ENCODE assay signal across 9 cellular contexts in the genomic region with DNA sequence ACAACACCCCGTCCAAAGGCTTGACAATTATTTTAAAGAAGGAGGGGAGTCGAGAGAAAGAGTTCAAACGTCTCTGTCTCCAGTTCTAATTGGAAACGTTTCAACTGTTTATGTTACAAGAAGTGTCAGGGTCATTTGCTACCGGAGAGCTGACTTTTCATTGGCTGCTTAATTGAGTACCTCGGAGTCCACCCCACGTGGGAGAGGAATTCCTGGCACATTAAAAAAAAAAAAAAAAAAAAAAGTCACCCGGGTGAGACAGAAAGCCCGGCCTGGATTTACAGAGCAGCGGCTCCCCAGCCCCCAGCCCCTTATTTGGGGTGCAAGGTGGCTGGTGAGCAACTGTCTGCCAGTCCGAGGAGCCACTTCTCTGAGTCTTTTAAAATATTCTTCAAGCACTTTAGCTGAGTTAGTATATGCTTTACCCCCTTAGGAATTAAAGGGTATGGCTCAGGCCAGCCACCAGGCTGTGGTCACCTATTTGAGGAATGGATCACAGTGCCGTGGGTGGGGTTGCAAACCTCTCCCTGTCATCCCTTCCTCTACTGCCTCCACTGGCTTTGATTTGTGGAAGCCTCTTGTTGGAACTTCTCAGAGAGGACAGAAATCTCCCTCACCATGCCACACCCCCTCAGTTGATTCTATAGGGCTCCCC. TPM values are rescaled to one million over a fixed set of nuclear protein-coding genes. Genes with fewer than 3 reads are reported as not detected.
A peak's percentile ranks its signal among the peaks of the same experiment; 100 is the strongest.
DNase-seq lines count a peak whose midpoint lies in the region; ATAC-seq, FAIRE-seq and TF ChIP-seq lines count a peak whose summit lies in the region.
"Had no signal": no experiment of that assay in that cellular context is flagged by ENCODE, and none has a peak within 500 bp of the region (broad histone marks: within the 10 kb centered on the region; RNA-seq: fewer than 3 reads in every experiment).

No MANE protein-coding gene starts in this region.

- FAIRE-seq in K562 (lab: Jason Lieb, UNC) = peak; percentile 92

- TF ChIP-seq CTCF in K562 (IDR thresholded peaks at IDR 0.05 in 2 of 3, conservative IDR thresholded peaks at IDR 0.05 in 1 of 3; ENCODE audit: insufficient read depth in 2 of 3, low read depth in 1 of 3, low read length in 3 of 3) (no peak), kidney epithelial cell (IDR thresholded peaks at IDR 0.05; ENCODE audit: insufficient read depth, low read length, poor library complexity, severe bottlenecking) (no peak), uterus (IDR thresholded peaks at IDR 0.05) (peak in 1 of 4 experiments; percentile 17)

- peak overlapping the region in 1 of 2 experiments; percentile 13; a peak in 2 of 4 replicates for H3K9ac ChIP-seq in K562 (ENCODE audit: insufficient read depth in 1 of 2, low read depth in 2 of 2, low read length in 2 of 2)
- H3K9ac ChIP-seq: BLaER1 had no signal

- no peaks in the 10 kb centered on the region for H3K9me1 ChIP-seq in K562 (ENCODE audit: control insufficient read depth, insufficient read depth, low read length)

- H3K27ac ChIP-seq in K562 (ENCODE audit: extremely low read depth, low read depth, low read length) = peak overlapping the region; percentile 83; the same call in 2 of the 3 replicates
- peak overlapping the region; percentile 33 to 58 for H3K27ac ChIP-seq in uterus
- H3K27ac ChIP-seq: BLaER1 had no signal

- no peaks in the 10 kb centered on the region for H4K20me1 ChIP-seq in K562 (replicated peaks; ENCODE audit: control insufficient read depth, insufficient read depth, low read length)

- H3K27me3 ChIP-seq in K562 (ENCODE audit: control insufficient read depth in 2 of 2, insufficient read depth in 2 of 2, low read length in 2 of 2) (no peaks in the 10 kb centered on the region), kidney epithelial cell (ENCODE audit: control insufficient read depth, insufficient read depth, low read length) (peaks cover 12% of the 10 kb centered on the region), uterus (no peaks in the 10 kb centered on the region)

- DNase-seq in Right ventricle myocardium superior = no peak
- no peak for DNase-seq in Right ventricle myocardium inferior (ENCODE audit: missing footprints)
- peak; percentile 70 for DNase-seq in NCI-H460 (ENCODE audit: extremely low read depth, low read depth)
- DNase-seq in K562 (ENCODE audit: extremely low read depth in 1 of 4, low spot score in 3 of 4) = peak; percentile 69 to 90 (median 82)
- peak; percentile 67 for DNase-seq in kidney epithelial cell (ENCODE audit: low read depth)
- peak; percentile 53 to 76 for DNase-seq in uterus
- DNase-seq in middle frontal gyrus (ENCODE audit: extremely low spot score, low spot score) = no peak

- no peak for TF ChIP-seq RAD21 in K562 (CRISPR knock-in tag; conservative IDR thresholded peaks at IDR 0.05 in 1 of 2, IDR thresholded peaks at IDR 0.05 in 1 of 2)

- under 1% methylated on average over 10 of the region's 12 CpGs for WGBS in K562 (ENCODE audit: insufficient coverage, low coverage, missing lambda C conversion rate)

- peak overlapping the region; percentile 91; the same call in 1 of the 2 replicates for H2AFZ ChIP-seq in K562 (ENCODE audit: low read depth, low read length)

- ATAC-seq in Right ventricle myocardium superior (ENCODE audit: poor library complexity) (peak; percentile 14), Right ventricle myocardium inferior (no peak), K562 (peak; percentile 10), HG03039 (IDR thresholded peaks at IDR 0.05; ENCODE audit: unreplicated experiment) (no peak)

- H3K79me2 ChIP-seq in K562 (ENCODE audit: control insufficient read depth, insufficient read depth, low read length) = peaks cover 17% of the 10 kb centered on the region

- H3K36me3 ChIP-seq in K562 (ENCODE audit: control insufficient read depth, insufficient read depth, low read length) (no peaks in the 10 kb centered on the region), kidney epithelial cell (ENCODE audit: control insufficient read depth, insufficient read depth, low read length) (no peaks in the 10 kb centered on the region), uterus (no peaks in the 10 kb centered on the region)
- H3K36me3 ChIP-seq: BLaER1 had no signal

- POLR2A ChIA-PET in K562 (lab: Yijun Ruan, JAX) = interaction anchor here (0.6 to 3.0 kb wide), 4 partner anchors 9 to 699 kb away, joined by 3 to 30 read pairs (median 3); no protein-coding TSS in a partner anchor

- H3K4me2 ChIP-seq in K562 (ENCODE audit: insufficient read depth, low read length) = no peak overlapping the region

- H3K4me1 ChIP-seq in K562 (replicated peaks in 1 of 2; ENCODE audit: control insufficient read depth in 2 of 2, insufficient read depth in 2 of 2, low read length in 2 of 2) (peaks cover 39 to 47% of the 10 kb centered on the region in 2 experiments), uterus (peaks cover 0 to 9% of the 10 kb centered on the region in 2 donors)

- H3K4me3 ChIP-seq in K562 (peak overlapping the region; percentile 13; the same call in 1 of the 2 replicates), kidney epithelial cell (ENCODE audit: low read depth, low read length) (no peak overlapping the region), uterus (peak overlapping the region in 1 of 2 donors; percentile 23)

- CTCF ChIA-PET in K562 (lab: Yijun Ruan, JAX; ENCODE audit: low intra/inter-chr PET ratio) = no interaction called here

- TF ChIP-seq POLR2A in K562 (conservative IDR thresholded peaks at IDR 0.05) = no peak
- no peak for TF ChIP-seq POLR2A in uterus (IDR thresholded peaks at IDR 0.05)

- intact Hi-C loops in Right ventricle myocardium superior (cut with DNase I) = loop anchor here (10.0 kb wide), 1 partner anchor 163 kb away; no protein-coding TSS in a partner anchor
- intact Hi-C loops in Right ventricle myocardium inferior (cut with DNase I) = loop anchor here (1.0 to 5.0 kb wide), 3 partner anchors 10 to 507 kb away; no protein-coding TSS in a partner anchor
- intact Hi-C loops in K562 (cut with micrococcal nuclease) = loop anchor here (1.0 to 2.0 kb wide), 2 partner anchors 10 to 639 kb away; no protein-coding TSS in a partner anchor
- intact Hi-C loops in uterus (cut with DNase I; ENCODE audit: low total_unique reads) = no loop called here

- H3K9me3 ChIP-seq in K562 (replicated peaks; ENCODE audit: control insufficient read depth, insufficient read depth, low read depth, low read length) (no peaks in the 10 kb centered on the region), uterus (no peaks in the 10 kb centered on the region)
- H3K9me3 ChIP-seq: BLaER1 had no signal

- in situ Hi-C loops in K562 (cut with MboI) = no loop called here

- TF ChIP-seq EP300 in K562 (IDR thresholded peaks at IDR 0.05; ENCODE audit: low read length) = no peak

- BruUV-seq in K562 (replicated peaks; lab: Mats Ljungman, UMichigan) = no TSS peak

TF ChIP-seq in K562, 482 proteins besides CTCF, POLR2A, EP300 and RAD21 (continues in another document):
- peak; percentile 71 for TF ChIP-seq TOE1 (IDR thresholded peaks at IDR 0.05; ENCODE audit: borderline replicate concordance)
- TF ChIP-seq TOE1 (CRISPR knock-in tag; IDR thresholded peaks at IDR 0.05; ENCODE audit: borderline replicate concordance, low read depth) = no peak
- no peak for TF ChIP-seq NR3C1 (CRISPR knock-in tag; IDR thresholded peaks at IDR 0.05)

RNA-seq across cellular contexts. Expression of a gene that starts 3.9 kb away (rescaled TPM):
- 13.4 TPM for total RNA-seq in Right ventricle myocardium superior
- 14.1 TPM for total RNA-seq in Right ventricle myocardium inferior
- 32.7 and 33.7 TPM in 2 replicates for total RNA-seq in NCI-H460 (2014; rRNA removed; shearing (Covaris generic))
- polyA plus RNA-seq in NCI-H460 (2014; cell fraction: nucleus; rRNA removed) = 42.5 and 94.9 TPM in 2 replicates
- total RNA-seq in K562 (2011; cell fraction: chromatin; rRNA removed; ENCODE audit: low replicate concordance) = 47.5 and 98.2 TPM in 2 replicates
- 56.7 and 69.2 TPM in 2 replicates for total RNA-seq in K562 (2011; cell fraction: nucleolus; rRNA removed)
- total RNA-seq in K562 (2011; cell fraction: nucleoplasm; rRNA removed) = 49.1 and 56.6 TPM in 2 replicates
- total RNA-seq in K562 (2014; rRNA removed) = 26.9 and 31.6 TPM in 2 replicates
- total RNA-seq in K562 (2014; rRNA removed; fragmentation: Illumina TruSeq; extraction: Trizol) = 13.4 and 14.2 TPM in 2 replicates
- total RNA-seq in K562 (2015; rRNA removed; fragmentation: Illumina TruSeq; extraction: Trizol) = 14.1 and 14.3 TPM in 2 replicates
- 78.3 and 84.2 TPM in 2 replicates for total RNA-seq in K562 (2021)
- 6.4 and 14.8 TPM in 2 replicates for polyA plus RNA-seq in K562 (2011; rRNA removed)
- 8.4 and 9.7 TPM in 2 replicates for polyA plus RNA-seq in K562 (2011; cell fraction: cytosol; rRNA removed)
- 34.5 and 47.6 TPM in 2 replicates for polyA plus RNA-seq in K562 (2011; cell fraction: nucleus; rRNA removed)
- polyA plus RNA-seq in K562 (2012) = 33.7 and 52.9 TPM in 2 replicates
- polyA plus RNA-seq in K562 (2014; fragmentation: Illumina TruSeq; extraction: Trizol) = 14.4 and 30.2 TPM in 2 replicates
- polyA plus RNA-seq in K562 (2014; fragmentation: Nextera tagmentation; extraction: Ambion mirVana) = 1 to 10 TPM; 1.5 to 2.3 TPM
- polyA plus RNA-seq in K562 (2014; rRNA removed) = 21.1 and 25.2 TPM in 2 replicates
- polyA minus RNA-seq in K562 (2011; rRNA and poly(A)+ RNA removed) = 32.3 and 47.1 TPM in 2 replicates
- polyA minus RNA-seq in K562 (2011; cell fraction: cytosol; rRNA and poly(A)+ RNA removed) = 34.6 and 56.1 TPM in 2 replicates
- 45.1 and 56.8 TPM in 2 replicates for polyA minus RNA-seq in K562 (2011; cell fraction: nucleus; rRNA and poly(A)+ RNA removed)
- total RNA-seq in kidney epithelial cell = 67.5 and 90.9 TPM in 2 replicates
- 100 to 1,000 TPM in 1 of 4 donors, 10 to 100 TPM in 2, 1 to 10 TPM in 1; 7.4 to 244 (median 49.4) TPM for total RNA-seq in uterus

Comparison
In these comparisons a context has a peak if more than half of its experiments do, and no peak if none do; other contexts are left out.
1. ATAC-seq: peak in Right ventricle myocardium superior (single experiment) and K562 (single experiment); none in Right ventricle myocardium inferior (single experiment) and HG03039 (single experiment).
2. DNase-seq: peak in NCI-H460 (single experiment), K562 (4 of 4), kidney epithelial cell (single experiment) and uterus (2 of 2); none in Right ventricle myocardium superior (single experiment), Right ventricle myocardium inferior (single experiment) and middle frontal gyrus (single experiment).